Comparison of ENCODE assay signal across 8 cellular contexts in the genomic region with DNA sequence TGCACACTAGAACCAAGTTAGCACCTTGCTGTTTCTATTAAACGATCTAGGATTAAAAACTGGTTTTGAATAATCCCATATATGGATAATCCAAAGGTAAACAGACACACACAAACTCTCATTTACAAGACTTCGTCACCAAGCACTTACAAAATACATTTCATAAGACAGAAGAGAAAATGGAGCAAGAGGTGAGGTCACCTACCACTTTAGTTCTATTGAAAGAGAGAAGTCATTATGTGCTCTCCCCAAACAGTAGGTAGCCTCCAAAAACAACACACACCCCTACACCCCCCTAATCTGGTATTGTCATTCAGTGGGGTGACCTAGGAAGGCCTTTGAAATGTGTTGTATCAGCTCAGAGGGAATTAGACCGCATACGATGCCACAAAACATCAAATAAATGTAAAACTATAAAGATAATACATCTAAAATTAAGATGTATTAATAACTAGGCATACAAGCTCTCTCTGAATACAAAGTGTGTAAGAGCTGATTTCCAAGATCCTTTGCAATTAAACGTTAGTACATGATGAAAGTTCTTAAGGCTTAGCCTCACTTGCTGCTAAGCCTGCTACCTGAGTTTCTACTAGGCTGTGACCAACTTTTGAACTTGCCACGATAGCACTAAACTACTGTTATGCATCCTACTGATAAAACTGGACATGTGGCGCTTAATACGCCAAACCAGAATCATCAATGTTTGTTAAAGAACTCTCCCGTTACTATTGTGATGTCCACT. TPM values are rescaled to one million over a fixed set of nuclear protein-coding genes. Genes with fewer than 3 reads are reported as not detected.
DNase-seq lines count a peak whose midpoint lies in the region; ATAC-seq, FAIRE-seq and TF ChIP-seq lines count a peak whose summit lies in the region.

No MANE protein-coding gene starts in this region.

- ATAC-seq in right lobe of liver: peak in 3 of 4 donors; percentile 8 to 42 (median 19)
- ATAC-seq in upper lobe of left lung (ENCODE audit: low FRiP score in 2 of 2): peak; percentile 34 to 66
- no peak for ATAC-seq in HG03135 (IDR thresholded peaks at IDR 0.05; ENCODE audit: unreplicated experiment)

- H3K27ac ChIP-seq in brain microvascular endothelial cell: peak overlapping the region; percentile 40
- H3K27ac ChIP-seq in right lobe of liver: peak overlapping the region; percentile 45 to 76 (median 46)
- H3K27ac ChIP-seq in upper lobe of left lung: peak overlapping the region; percentile 79 to 95 (median 88)

- TF ChIP-seq CTCF in AG09309 (IDR thresholded peaks at IDR 0.05; ENCODE audit: control insufficient read depth, insufficient read depth, low read depth, low read length, missing control alignments) (no peak), brain microvascular endothelial cell (IDR thresholded peaks at IDR 0.05; ENCODE audit: low read depth, low read length, missing control alignments) (no peak), right lobe of liver (IDR thresholded peaks at IDR 0.05) (no peak), upper lobe of left lung (IDR thresholded peaks at IDR 0.05) (no peak), GM10266 (IDR thresholded peaks at IDR 0.05; ENCODE audit: control insufficient read depth, insufficient read depth, low read depth, missing control alignments) (no peak)

- TF ChIP-seq POLR2A in right lobe of liver (IDR thresholded peaks at IDR 0.05): peak; percentile 51
- TF ChIP-seq POLR2A in upper lobe of left lung (IDR thresholded peaks at IDR 0.05): no peak

- H3K27me3 ChIP-seq in brain microvascular endothelial cell (replicated peaks) (no peaks in the 10 kb centered on the region), right lobe of liver (no peaks in the 10 kb centered on the region), upper lobe of left lung (no peaks in the 10 kb centered on the region)

- no peak for DNase-seq in AG09309 (ENCODE audit: low read depth)
- DNase-seq in GM19239 (ENCODE audit: insufficient read length, low spot score): no peak
- peak; percentile 49 for DNase-seq in NCI-H748 (lab: John Stamatoyannopoulos, UW; ENCODE audit: unreplicated experiment)
- no peak for DNase-seq in brain microvascular endothelial cell
- DNase-seq in right lobe of liver: no peak
- no peak for DNase-seq in upper lobe of left lung
- DNase-seq in GM10266 (ENCODE audit: extremely low spot score): no peak

- no peak for TF ChIP-seq EP300 in upper lobe of left lung (IDR thresholded peaks at IDR 0.05)

- H3K36me3 ChIP-seq in brain microvascular endothelial cell (replicated peaks) (peaks cover 6% of the 10 kb centered on the region), right lobe of liver (peaks cover 0 to 5% (median 0%) of the 10 kb centered on the region in 4 donors), upper lobe of left lung (peaks cover 0 to 15% (median 0%) of the 10 kb centered on the region in 4 donors)

- H3K4me1 ChIP-seq in right lobe of liver: peaks cover 0 to 14% (median 5%) of the 10 kb centered on the region in 4 donors
- H3K4me1 ChIP-seq in upper lobe of left lung: peaks cover 16 to 33% (median 24%) of the 10 kb centered on the region in 4 donors

- H3K4me3 ChIP-seq in AG09309 (ENCODE audit: control insufficient read depth, low read depth, low read length) (peak overlapping the region; percentile 72), brain microvascular endothelial cell (ENCODE audit: low read depth, low read length) (peak overlapping the region; percentile 75), right lobe of liver (peak overlapping the region; percentile 64 to 89 (median 78)), upper lobe of left lung (peak overlapping the region; percentile 4 to 99 (median 78))

- H3K9me3 ChIP-seq in right lobe of liver (no peaks in the 10 kb centered on the region), upper lobe of left lung (no peaks in the 10 kb centered on the region)

- FAIRE-seq in GM19239 (lab: Jason Lieb, UNC): peak; percentile 94

- in situ Hi-C loops in brain microvascular endothelial cell (cut with HindIII; ENCODE audit: low pct_ligation_motif_present, low sequenced_read_pairs): no loop called here

- WGBS in right lobe of liver (ENCODE audit: insufficient coverage, low coverage, low lambda C conversion rate, missing lambda C conversion rate): 9% methylated on average over 8 of the region's 9 CpGs
- 18 to 29% methylated on average over 9 of the region's 9 CpGs for WGBS in upper lobe of left lung, 2 donors

- intact Hi-C loops in right lobe of liver (cut with DNase I): no loop called here

RNA-seq across cellular contexts. Expression of a gene that starts 1.6 kb away (rescaled TPM):
- total RNA-seq in right lobe of liver (10 to 100 TPM; 18.4 to 64.1 (median 26.4) TPM), upper lobe of left lung (10 to 100 TPM; 24.5 to 68.5 (median 42.7) TPM)
